In the genomic region with DNA sequence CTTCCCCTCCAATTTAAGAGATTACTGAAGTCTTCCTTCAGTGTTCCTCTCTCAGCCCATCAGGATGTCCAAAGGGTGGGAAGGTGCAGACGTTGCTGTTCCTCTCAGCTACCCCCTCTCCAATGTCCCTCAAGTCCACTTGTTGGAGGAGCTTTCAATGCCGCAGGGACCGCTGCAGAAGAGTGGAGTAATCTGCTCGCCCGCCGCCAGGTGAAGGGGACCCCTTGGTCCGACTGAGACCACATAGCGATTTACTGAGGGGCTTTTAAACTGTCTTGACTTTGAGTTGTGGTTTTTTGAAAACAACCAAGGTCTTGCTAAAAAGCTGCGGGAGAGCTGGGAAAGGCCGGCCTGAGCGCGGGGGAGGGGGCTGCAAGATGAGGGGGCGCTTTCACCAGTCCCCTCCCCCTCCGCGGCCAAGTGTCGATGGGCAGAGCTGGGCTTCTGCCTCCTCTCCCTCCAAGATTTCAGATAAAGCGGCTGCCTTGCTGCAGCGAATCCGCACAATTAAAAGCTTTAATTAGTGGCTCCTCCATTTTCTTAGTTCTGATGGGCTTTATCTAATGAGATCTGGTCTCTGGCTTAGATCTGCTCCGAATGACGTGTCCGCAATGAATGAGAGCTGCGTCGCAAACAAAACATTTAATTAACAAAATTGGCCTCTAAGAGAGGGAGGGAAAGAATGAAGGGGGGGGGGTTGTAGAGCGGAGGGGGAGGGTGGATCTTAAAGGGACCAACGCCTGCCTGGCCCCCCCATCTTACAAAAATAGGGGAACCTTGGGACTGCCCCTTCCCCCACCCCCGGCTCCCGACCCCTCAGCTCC, we compare ENCODE assay signal across 8 cellular contexts. TPM values are rescaled to one million over a fixed set of nuclear protein-coding genes. Genes with fewer than 3 reads are reported as not detected.
DNase-seq lines count a peak whose midpoint lies in the region; ATAC-seq, FAIRE-seq and TF ChIP-seq lines count a peak whose summit lies in the region.

No MANE protein-coding gene starts in this region.

- TF ChIP-seq POLR2A in A549 (IDR thresholded peaks at IDR 0.05; ENCODE audit: low read length): no peak

- H3K36me3 ChIP-seq in heart right ventricle: peaks cover 0 to 30% (median 4%) of the 10 kb centered on the region in 9 donors

- peaks cover 34% of the 10 kb centered on the region for H3K27me3 Mint-ChIP-seq in activated T-helper 2 cell treated with anti-CD3 and anti-CD28 coated beads, Interferon-gamma antibody, Interleukin-2, Interleukin-4, amounts not matched to agents 10 μg/mL and 5 μg/mL and 100 μg/mL, durations not matched to agents 14 hours and 24 hours and 36 hours (ENCODE audit: low read depth)

- 73% methylated on average over 25 of the region's 28 CpGs for WGBS in A549 (ENCODE audit: missing lambda C conversion rate)
- WGBS in heart right ventricle, 2 donors: 19 to 21% methylated on average over 28 of the region's 28 CpGs

- TF ChIP-seq CTCF in A549 (IDR thresholded peaks at IDR 0.05): no peak
- no peak for TF ChIP-seq CTCF in GM13976 (IDR thresholded peaks at IDR 0.05; ENCODE audit: borderline replicate concordance, control extremely low read depth, extremely low read depth, insufficient read depth, missing control alignments)
- no peak for TF ChIP-seq CTCF in heart right ventricle (IDR thresholded peaks at IDR 0.05)

- no peak for ATAC-seq in A549
- peak in 6 of 8 donors; percentile 8 to 23 (median 13) for ATAC-seq in heart right ventricle
- no peak for ATAC-seq in HG03342 (IDR thresholded peaks at IDR 0.05; ENCODE audit: unreplicated experiment)

- peak overlapping the region; percentile 80 for H3K4me2 ChIP-seq in A549

- no peak for FAIRE-seq in A549 (lab: Jason Lieb, UNC)

- H3K4me1 ChIP-seq in A549 (peaks cover 42% of the 10 kb centered on the region), heart right ventricle (peaks cover 0 to 76% (median 57%) of the 10 kb centered on the region in 9 donors)

- TF ChIP-seq RAD21 in A549 (conservative IDR thresholded peaks at IDR 0.05 in 1 of 2, IDR thresholded peaks at IDR 0.05 in 1 of 2): no peak

- no peaks in the 10 kb centered on the region for H3K9me3 Mint-ChIP-seq in activated T-helper 2 cell treated with anti-CD3 and anti-CD28 coated beads, Interferon-gamma antibody, Interleukin-2, Interleukin-4, amounts not matched to agents 10 μg/mL and 5 μg/mL and 100 μg/mL, durations not matched to agents 14 hours and 24 hours and 36 hours

- H3K9me3 ChIP-seq in A549: no peaks in the 10 kb centered on the region
- H3K9me3 ChIP-seq in heart right ventricle: no peaks in the 10 kb centered on the region

- H3K4me3 ChIP-seq in A549: peak overlapping the region; percentile 52
- H3K4me3 ChIP-seq in heart right ventricle: peak overlapping the region in 9 of 10 donors; percentile 56 to 86 (median 73)

- CTCF ChIA-PET in A549 (lab: Yijun Ruan, JAX): interaction anchor here (0.8 to 1.7 kb wide), 4 partner anchors 9 to 619 kb away, joined by 3 to 9 read pairs (median 4); no protein-coding TSS in a partner anchor

- intact Hi-C loops in activated T-helper 2 cell treated with anti-CD3 and anti-CD28 coated beads, Interferon-gamma antibody, Interleukin-2, Interleukin-4, amounts not matched to agents 10 μg/mL and 5 μg/mL and 100 μg/mL, durations not matched to agents 14 hours and 24 hours and 36 hours (cut with micrococcal nuclease): loop anchor here (2.0 to 10.0 kb wide), 3 partner anchors 114 to 1350 kb away; partner anchors contain the start of gene PKN2
- intact Hi-C loops in heart right ventricle (cut with DNase I): loop anchor here in 3 of 10 donors (5.0 to 10.0 kb wide), 7 partner anchors 68 to 950 kb away; no protein-coding TSS in a partner anchor

- no peak for TF ChIP-seq EP300 in A549 (IDR thresholded peaks at IDR 0.05)

- H3K27ac Mint-ChIP-seq in activated T-helper 2 cell treated with anti-CD3 and anti-CD28 coated beads, Interferon-gamma antibody, Interleukin-2, Interleukin-4, amounts not matched to agents 10 μg/mL and 5 μg/mL and 100 μg/mL, durations not matched to agents 14 hours and 24 hours and 36 hours: peak overlapping the region; percentile 89

- no peaks in the 10 kb centered on the region for H3K27me3 ChIP-seq in heart right ventricle

- H3K27ac ChIP-seq in A549 (peak overlapping the region; percentile 78 to 99), heart right ventricle (peak overlapping the region; percentile 46 to 92 (median 82))

- H3K36me3 Mint-ChIP-seq in activated T-helper 2 cell treated with anti-CD3 and anti-CD28 coated beads, Interferon-gamma antibody, Interleukin-2, Interleukin-4, amounts not matched to agents 10 μg/mL and 5 μg/mL and 100 μg/mL, durations not matched to agents 14 hours and 24 hours and 36 hours (ENCODE audit: low read depth): peaks cover 42% of the 10 kb centered on the region

- in situ Hi-C loops in GM13976 (cut with MboI; ENCODE audit: low sequenced_read_pairs, unreplicated experiment): no loop called here

- no peak for DNase-seq in A549 (ENCODE audit: low read depth in 1 of 2, low spot score in 1 of 2)
- peak; percentile 39 for DNase-seq in GM13976 (ENCODE audit: low spot score)
- DNase-seq in LoVo (ENCODE audit: low spot score): peak; percentile 15
- DNase-seq in activated T-helper 2 cell treated with anti-CD3 and anti-CD28 coated beads, Interferon-gamma antibody, Interleukin-2, Interleukin-4, amounts not matched to agents 10 μg/mL and 5 μg/mL and 100 μg/mL, durations not matched to agents 14 hours and 24 hours and 36 hours (ENCODE audit: low spot score): no peak
- peak in 1 of 2 donors; percentile 19 for DNase-seq in heart right ventricle
- peak; percentile 37 for DNase-seq in pons (ENCODE audit: low spot score)
- no peak for DNase-seq in NCI-H446 treated with DMSO at 0.1 percent for 48 hours (lab: John Stamatoyannopoulos, UW)

- H3K4me3 Mint-ChIP-seq in activated T-helper 2 cell treated with anti-CD3 and anti-CD28 coated beads, Interferon-gamma antibody, Interleukin-2, Interleukin-4, amounts not matched to agents 10 μg/mL and 5 μg/mL and 100 μg/mL, durations not matched to agents 14 hours and 24 hours and 36 hours (ENCODE audit: low read depth): peak overlapping the region; percentile 84

- peaks cover 54% of the 10 kb centered on the region for H3K4me1 Mint-ChIP-seq in activated T-helper 2 cell treated with anti-CD3 and anti-CD28 coated beads, Interferon-gamma antibody, Interleukin-2, Interleukin-4, amounts not matched to agents 10 μg/mL and 5 μg/mL and 100 μg/mL, durations not matched to agents 14 hours and 24 hours and 36 hours (ENCODE audit: low read depth)

- POLR2A ChIA-PET in A549 (lab: Yijun Ruan, JAX): no interaction called here

TF ChIP-seq in A549, 52 proteins besides CTCF, POLR2A, EP300 and RAD21:
- TF ChIP-seq RFX5 (IDR thresholded peaks at IDR 0.05) (no peak), ZFP36 (IDR thresholded peaks at IDR 0.05; ENCODE audit: borderline replicate concordance, partially characterized antibody) (no peak)

RNA-seq across cellular contexts. Expression of gene LMO4, which starts 5.9 kb away (rescaled TPM):
- polyA plus RNA-seq in A549 (2011; rRNA removed): 64.3 and 68.9 TPM in 2 replicates
- polyA plus RNA-seq in A549 (2012; cell fraction: cytosol; rRNA removed): 41.3 and 57.4 TPM in 2 replicates
- polyA plus RNA-seq in A549 (2012; cell fraction: nucleus; rRNA removed): 37.2 and 37.3 TPM in 2 replicates
- polyA plus RNA-seq in A549 (2017; fragmentation: RNase III; extraction: RNeasy Plus Mini Kit Qiagen cat#74134 plus additional on column Dnase treatment): 54.1 to 62.2 TPM (median 54.7 TPM) in 3 replicates
- 24.3 and 27.4 TPM in 2 replicates for polyA minus RNA-seq in A549 (2011; rRNA and poly(A)+ RNA removed)
- total RNA-seq in activated T-helper 2 cell treated with anti-CD3 and anti-CD28 coated beads, Interferon-gamma antibody, Interleukin-2, Interleukin-4, amounts not matched to agents 10 μg/mL and 5 μg/mL and 100 μg/mL, durations not matched to agents 14 hours and 24 hours and 36 hours: 20.9 and 21.7 TPM in 2 replicates
- total RNA-seq in heart right ventricle: 10 to 100 TPM; 19.8 to 60.5 (median 27.7) TPM
- polyA plus RNA-seq in heart right ventricle: 10 to 100 TPM; 20.5 to 50.2 TPM

Comparison
In these comparisons a context has a peak if more than half of its experiments do, and no peak if none do; other contexts are left out.
1. ATAC-seq: peak in heart right ventricle (6 of 8); none in A549 (0 of 2) and HG03342 (single experiment).
2. DNase-seq: peak in GM13976 (single experiment), LoVo (single experiment) and pons (single experiment); none in A549 (0 of 2), activated T-helper 2 cell treated with anti-CD3 and anti-CD28 coated beads, Interferon-gamma antibody, Interleukin-2, Interleukin-4, amounts not matched to agents 10 μg/mL and 5 μg/mL and 100 μg/mL, durations not matched to agents 14 hours and 24 hours and 36 hours (single experiment) and NCI-H446 treated with DMSO at 0.1 percent for 48 hours (single experiment).